Comparison of ENCODE assay signal across 17 cellular contexts in the genomic region with DNA sequence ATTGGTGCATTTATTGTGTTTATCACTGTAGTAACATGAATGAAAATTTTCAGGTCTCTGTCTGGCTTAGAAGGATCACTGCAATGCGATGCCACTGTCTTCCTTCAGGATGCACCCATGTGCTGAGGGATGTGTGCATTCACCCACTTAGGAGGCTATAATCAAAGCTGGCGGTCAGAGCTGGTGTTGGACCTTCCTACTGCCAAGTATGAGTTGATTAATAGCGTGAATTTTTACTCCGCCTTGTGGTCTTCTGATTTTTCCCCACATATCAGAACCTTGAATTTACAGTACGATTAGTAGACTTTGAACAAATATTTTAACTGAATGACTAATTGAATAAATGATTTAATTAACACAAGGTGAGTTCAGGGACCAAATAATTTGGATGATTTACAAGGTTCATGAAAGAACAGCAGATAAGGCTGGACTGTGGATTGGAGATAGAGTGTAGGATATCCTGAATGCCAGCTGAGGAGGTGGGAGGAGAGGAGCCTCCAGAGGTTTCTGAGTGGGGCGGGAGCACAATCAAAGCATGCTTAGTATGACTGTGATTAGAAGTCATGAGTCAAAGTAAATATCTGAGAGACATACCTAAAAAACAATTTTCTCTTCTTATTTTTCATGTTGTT. TPM values are rescaled to one million over a fixed set of nuclear protein-coding genes. Genes with fewer than 3 reads are reported as not detected.
DNase-seq lines count a peak whose midpoint lies in the region; ATAC-seq, FAIRE-seq and TF ChIP-seq lines count a peak whose summit lies in the region.
"Had no signal": no experiment of that assay in that cellular context is flagged by ENCODE, and none has a peak within 500 bp of the region (broad histone marks: within the 10 kb centered on the region; RNA-seq: fewer than 3 reads in every experiment).

No MANE protein-coding gene starts in this region.

- intact Hi-C loops in CD14-positive monocyte (cut with micrococcal nuclease) (no loop called here), ascending aorta (cut with DNase I) (no loop called here), pancreas (cut with DNase I) (no loop called here)

- DNase-seq in CD14-positive monocyte (ENCODE audit: low spot score) (no peak), ascending aorta (ENCODE audit: low spot score in 2 of 2) (no peak), left kidney (ENCODE audit: low read depth, low spot score) (peak; percentile 23), pancreas (no peak), SIG-M5 (lab: John Stamatoyannopoulos, UW) (no peak), NCI-H2029 treated with DMSO at 0.1 percent for 48 hours (lab: John Stamatoyannopoulos, UW) (no peak)
- no peak for DNase-seq in activated effector memory CD4-positive, alpha-beta T cell treated with Interleukin-2 at 50 U/mL for 16 hours
- no peak for DNase-seq in stimulated activated CD4-positive, alpha-beta T cell treated with anti-CD3 and anti-CD28 coated beads, Interleukin-2, amount 100 ng/mL, for 24 hours
- DNase-seq: C1 segment of cervical spinal cord; DMS153; HFFc6; KG1; NCI-H1436 treated with DMSO at 0.1 percent for 48 hours; NK-92 treated with Interleukin-12 subunit alpha and Interleukin-12 subunit beta, amount 100 ng/mL, for 24 hours; PC-3 had no signal

- H3K9me3 ChIP-seq in ascending aorta: no peaks in the 10 kb centered on the region
- H3K9me3 ChIP-seq in pancreas: no peaks in the 10 kb centered on the region

- TF ChIP-seq CTCF in CD14-positive monocyte (IDR thresholded peaks at IDR 0.05) (peak; percentile 8), ascending aorta (IDR thresholded peaks at IDR 0.05) (no peak), pancreas (IDR thresholded peaks at IDR 0.05) (no peak)

- H3K4me3 ChIP-seq in ascending aorta (no peak overlapping the region), pancreas (no peak overlapping the region)

- peaks cover 2 to 6% (median 4%) of the 10 kb centered on the region in 3 donors for H3K27me3 Mint-ChIP-seq in CD14-positive monocyte (ENCODE audit: low read depth in 3 of 3)

- H3K36me3 ChIP-seq in ascending aorta (no peaks in the 10 kb centered on the region), pancreas (no peaks in the 10 kb centered on the region)

- 25 to 26% methylated on average over 6 of the region's 6 CpGs for WGBS in pancreas, 2 donors

- H3K27me3 ChIP-seq in ascending aorta: no peaks in the 10 kb centered on the region
- no peaks in the 10 kb centered on the region for H3K27me3 ChIP-seq in pancreas

- no peaks in the 10 kb centered on the region for H3K4me1 Mint-ChIP-seq in CD14-positive monocyte

- H3K4me1 ChIP-seq in ascending aorta (peaks cover 10 to 46% of the 10 kb centered on the region in 2 donors), pancreas (peaks cover 0 to 19% (median 8%) of the 10 kb centered on the region in 3 donors)

- no peak overlapping the region for H3K4me3 Mint-ChIP-seq in CD14-positive monocyte
- H3K4me3 Mint-ChIP-seq: HFFc6 had no signal

- peaks cover 0 to 7% (median 0%) of the 10 kb centered on the region in 7 donors for H3K9me3 Mint-ChIP-seq in CD14-positive monocyte
- H3K9me3 Mint-ChIP-seq: HFFc6 had no signal

- no peak for FAIRE-seq in pancreas (lab: Jason Lieb, UNC)
- FAIRE-seq: HepG2 had no signal

- H3K36me3 Mint-ChIP-seq in CD14-positive monocyte: no peaks in the 10 kb centered on the region

- no peak overlapping the region for H3K27ac Mint-ChIP-seq in CD14-positive monocyte
- H3K27ac Mint-ChIP-seq: HFFc6 had no signal

- ATAC-seq in pancreas: peak; percentile 62 to 79 (median 78)
- ATAC-seq: HepG2, PC-3 had no signal

- H3K27ac ChIP-seq in ascending aorta (peak overlapping the region; percentile 30 to 35), pancreas (peak overlapping the region in 1 of 4 donors; percentile 53)

RNA-seq across cellular contexts. Expression of gene RERG, which starts 50.1 kb away (rescaled TPM):
- polyA plus RNA-seq in CD14-positive monocyte: not detected
- total RNA-seq in ascending aorta: 55.7 TPM
- total RNA-seq in pancreas: 10 to 100 TPM in 1 of 6 donors, 1 to 10 TPM in 5; 2.0 to 10.4 (median 5.2) TPM
- polyA plus RNA-seq in pancreas: 1 to 10 TPM; 6.4 to 6.7 TPM
- total RNA-seq: HepG2, HFFc6, M059J, PC-3 had no signal
- polyA plus RNA-seq: HepG2 had no signal
